Comparison of ENCODE assay signal across 16 cellular contexts in the genomic region with DNA sequence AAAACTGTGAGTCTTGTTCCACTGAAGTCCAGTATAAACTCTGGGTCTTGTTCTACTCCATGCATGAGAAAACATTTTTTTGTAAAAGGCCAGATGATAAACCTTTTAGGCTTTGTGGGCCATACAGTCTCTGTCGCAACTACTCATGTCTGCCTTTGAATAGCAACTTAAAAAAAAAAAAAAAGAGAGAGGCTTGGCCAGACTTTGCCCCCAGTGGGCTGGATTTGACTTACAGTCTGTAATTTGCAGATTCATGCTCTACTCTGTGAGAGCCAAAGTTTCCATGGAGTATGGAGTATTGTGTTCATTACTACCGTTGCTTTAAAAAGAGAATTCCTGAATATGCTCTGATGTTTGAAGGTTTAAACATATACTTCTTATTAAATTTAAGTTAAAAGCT.
DNase-seq lines count a peak whose midpoint lies in the region; ATAC-seq and TF ChIP-seq lines count a peak whose summit lies in the region.
"Had no signal": no experiment of that assay in that cellular context is flagged by ENCODE, and none has a peak within 500 bp of the region (broad histone marks: within the 10 kb centered on the region; RNA-seq: fewer than 3 reads in every experiment).

No MANE protein-coding gene starts in this region.

- H3K27ac ChIP-seq in GM23338 (ENCODE audit: low read depth): no peak overlapping the region
- no peak overlapping the region for H3K27ac ChIP-seq in cardiac muscle cell
- H3K27ac ChIP-seq in neural progenitor cell: no peak overlapping the region
- H3K27ac ChIP-seq in caudate nucleus (ENCODE audit: low read depth, low read length): no peak overlapping the region

- intact Hi-C loops in head of caudate nucleus (cut with DNase I): no loop called here

- H3K4me1 ChIP-seq in GM23338 (ENCODE audit: insufficient read depth) (peaks cover 5% of the 10 kb centered on the region; the same call in 1 of the 2 replicates), cardiac muscle cell (ENCODE audit: low read depth) (peaks cover 2% of the 10 kb centered on the region), neural progenitor cell (no peaks in the 10 kb centered on the region)

- H3K9me3 Mint-ChIP-seq in GM23338: peaks cover 4% of the 10 kb centered on the region; the same call in 2 of the 3 replicates
- H3K9me3 Mint-ChIP-seq in neural progenitor cell: no peaks in the 10 kb centered on the region
- H3K9me3 Mint-ChIP-seq: activated B cell treated with CpG ODN at 0.5 μM for 24 hours had no signal

- in situ Hi-C loops in SK-MEL-5 (cut with HindIII; ENCODE audit: low pct_unique_long_range_greater_than_20kb, low sequenced_read_pairs): no loop called here

- H3K4me2 ChIP-seq in GM23338 (no peak overlapping the region), neural progenitor cell (no peak overlapping the region)

- no peaks in the 10 kb centered on the region for H3K27me3 Mint-ChIP-seq in GM23338 (ENCODE audit: insufficient read depth, low read depth, poor library complexity)
- no peaks in the 10 kb centered on the region for H3K27me3 Mint-ChIP-seq in neural progenitor cell (ENCODE audit: insufficient read depth, low read depth)

- ATAC-seq in GM23338: peak; percentile 78
- no peak for ATAC-seq in HG03439 (IDR thresholded peaks at IDR 0.05; ENCODE audit: unreplicated experiment)
- ATAC-seq: GM12878 had no signal

- no peaks in the 10 kb centered on the region for H3F3A ChIP-seq in GM23338 (replicated peaks; ENCODE audit: low read depth)
- H3F3A ChIP-seq in neural progenitor cell (ENCODE audit: low read depth): no peaks in the 10 kb centered on the region

- H3K9me3 ChIP-seq in cardiac muscle cell (ENCODE audit: low read depth): no peaks in the 10 kb centered on the region
- no peaks in the 10 kb centered on the region for H3K9me3 ChIP-seq in neural progenitor cell (ENCODE audit: low read depth)

- H3K27ac Mint-ChIP-seq in GM23338 (no peak overlapping the region), neural progenitor cell (no peak overlapping the region)
- H3K27ac Mint-ChIP-seq: activated B cell treated with CpG ODN at 0.5 μM for 24 hours, B cell had no signal

- TF ChIP-seq CTCF in GM23338 (conservative IDR thresholded peaks at IDR 0.05; ENCODE audit: low read depth in 2 of 2) (0 out of 4 replicates have a peak, but pooled peaks of 1 of the 2 experiments have one; percentile 19), cardiac muscle cell (IDR thresholded peaks at IDR 0.05; ENCODE audit: low read depth, low read length) (peak; percentile 21), neural progenitor cell (IDR thresholded peaks at IDR 0.05) (peak; percentile 32)

- H3K27me3 ChIP-seq in GM23338 (ENCODE audit: insufficient read depth) (no peaks in the 10 kb centered on the region), cardiac muscle cell (no peaks in the 10 kb centered on the region), neural progenitor cell (no peaks in the 10 kb centered on the region)

- H3K9me2 ChIP-seq in GM23338 (ENCODE audit: insufficient read depth): peaks cover 22% of the 10 kb centered on the region

- H3K4me1 Mint-ChIP-seq in GM23338 (peaks cover 15% of the 10 kb centered on the region), neural progenitor cell (no peaks in the 10 kb centered on the region)
- H3K4me1 Mint-ChIP-seq: activated B cell treated with CpG ODN at 0.5 μM for 24 hours; B cell; central memory CD8-positive, alpha-beta T cell had no signal

- DNase-seq in GM23338 (ENCODE audit: low spot score): peak; percentile 61
- peak; percentile 38 for DNase-seq in SK-MEL-5 (ENCODE audit: low read depth, low spot score)
- DNase-seq in cardiac muscle cell (ENCODE audit: low read depth in 1 of 2, low spot score in 1 of 2): peak; percentile 38 to 55
- peak; percentile 30 for DNase-seq in neural progenitor cell (ENCODE audit: low spot score)
- no peak for DNase-seq in caudate nucleus (lab: John Stamatoyannopoulos, UW)
- DNase-seq in KG1 (lab: John Stamatoyannopoulos, UW): no peak
- DNase-seq in head of caudate nucleus: no peak
- DNase-seq: activated B cell treated with CpG ODN at 0.5 μM for 24 hours; activated naive CD4-positive, alpha-beta T cell; Karpas-422; NCI-H2081 treated with DMSO at 0.1 percent for 48 hours; stimulated activated naive CD4-positive, alpha-beta T cell treated with Interleukin-2 at 50 U/mL for 16 hours had no signal

- H3K79me2 ChIP-seq in GM23338 (replicated peaks; ENCODE audit: insufficient read depth) (no peaks in the 10 kb centered on the region), neural progenitor cell (ENCODE audit: low read depth) (no peaks in the 10 kb centered on the region)

- H4K20me1 ChIP-seq in GM23338 (replicated peaks; ENCODE audit: insufficient read depth) (no peaks in the 10 kb centered on the region), neural progenitor cell (ENCODE audit: low read depth) (no peaks in the 10 kb centered on the region)

- no peak overlapping the region for H3K9ac ChIP-seq in neural progenitor cell

- no peak overlapping the region for H2AFZ ChIP-seq in GM23338
- no peak overlapping the region for H2AFZ ChIP-seq in neural progenitor cell (replicated peaks)

- H3K4me3 ChIP-seq in GM23338 (no peak overlapping the region), cardiac muscle cell (no peak overlapping the region), neural progenitor cell (no peak overlapping the region)
- H3K4me3 ChIP-seq: GM12878 had no signal

- no peak overlapping the region for H3K4me3 Mint-ChIP-seq in GM23338
- no peak overlapping the region for H3K4me3 Mint-ChIP-seq in neural progenitor cell
- H3K4me3 Mint-ChIP-seq: activated B cell treated with CpG ODN at 0.5 μM for 24 hours; B cell; central memory CD8-positive, alpha-beta T cell had no signal

- H3K36me3 Mint-ChIP-seq in GM23338 (ENCODE audit: low read depth): peaks cover 4% of the 10 kb centered on the region; the same call in 1 of the 3 replicates
- no peaks in the 10 kb centered on the region for H3K36me3 Mint-ChIP-seq in neural progenitor cell

- H3K36me3 ChIP-seq in GM23338 (ENCODE audit: insufficient read depth) (no peaks in the 10 kb centered on the region), cardiac muscle cell (no peaks in the 10 kb centered on the region), neural progenitor cell (no peaks in the 10 kb centered on the region)

TF ChIP-seq in GM23338, 12 proteins besides CTCF, POLR2A, EP300 and RAD21 (continues in another document):
- TF ChIP-seq STAT1 (IDR thresholded peaks at IDR 0.05; ENCODE audit: unreplicated experiment) (no peak), ZNF462 (CRISPR knock-in tag; IDR thresholded peaks at IDR 0.05) (no peak)

Comparison
In these comparisons a context has a peak if more than half of its experiments do, and no peak if none do; other contexts are left out.
1. DNase-seq: peak in GM23338 (single experiment), SK-MEL-5 (single experiment), cardiac muscle cell (2 of 2) and neural progenitor cell (single experiment); none in caudate nucleus (0 of 61), KG1 (single experiment) and head of caudate nucleus (0 of 42).